Comparison of ENCODE assay signal across 8 cellular contexts in genomic region chr12:110582286-110583136, GRCh38. TPM values are rescaled to one million over a fixed set of nuclear protein-coding genes. Genes with fewer than 3 reads are reported as not detected.
DNase-seq lines count a peak whose midpoint lies in the region; ATAC-seq and TF ChIP-seq lines count a peak whose summit lies in the region.

No MANE protein-coding gene starts in this region.

- peak overlapping the region; percentile 99 for H3K9ac ChIP-seq in mammary epithelial cell (ENCODE audit: insufficient read depth, low read length)

- dilution Hi-C loops in mammary epithelial cell (cut with HindIII; ENCODE audit: low sequenced_read_pairs): loop anchor here (10.0 kb wide), 1 partner anchor 198 kb away; no protein-coding TSS in a partner anchor

- H3K9me3 ChIP-seq in DOHH2 (ENCODE audit: control insufficient read depth, insufficient read depth, low read length) (no peaks in the 10 kb centered on the region), mammary epithelial cell (replicated peaks; ENCODE audit: insufficient read depth, low read length) (no peaks in the 10 kb centered on the region)

- peak; percentile 7 for ATAC-seq in GM19468 (IDR thresholded peaks at IDR 0.05; ENCODE audit: extremely low read depth, unreplicated experiment)

- 0% methylated on average over 21 of the region's 104 CpGs for WGBS in mammary epithelial cell (ENCODE audit: low coverage, missing lambda C conversion rate)

- H3K36me3 ChIP-seq in DOHH2 (ENCODE audit: control insufficient read depth, low read length) (peaks cover 30% of the 10 kb centered on the region), mammary epithelial cell (ENCODE audit: insufficient read depth, low read length) (no peaks in the 10 kb centered on the region)

- H3K4me3 ChIP-seq in DOHH2 (ENCODE audit: low read length) (peak overlapping the region; percentile 95), mammary epithelial cell (replicated peaks in 1 of 3; ENCODE audit: insufficient read depth in 1 of 3, low read depth in 2 of 3, low read length in 3 of 3) (peak overlapping the region; percentile 69 to 98 (median 97))

- H4K20me1 ChIP-seq in DOHH2 (ENCODE audit: control insufficient read depth, insufficient read depth, low read depth, low read length) (peaks cover 26% of the 10 kb centered on the region), mammary epithelial cell (ENCODE audit: insufficient read depth, low read length) (no peaks in the 10 kb centered on the region)

- H3K27me3 ChIP-seq in DOHH2 (ENCODE audit: control insufficient read depth, low read length) (no peaks in the 10 kb centered on the region), mammary epithelial cell (ENCODE audit: insufficient read depth, low read length) (no peaks in the 10 kb centered on the region)

- H3K79me2 ChIP-seq in DOHH2 (ENCODE audit: control insufficient read depth, low read length): peaks cover 63% of the 10 kb centered on the region
- H3K79me2 ChIP-seq in mammary epithelial cell (ENCODE audit: insufficient read depth, low read length): peaks cover 46% of the 10 kb centered on the region

- BruUV-seq in mammary epithelial cell (replicated peaks; lab: Mats Ljungman, UMichigan): no TSS peak

- 0 out of 2 replicates have a peak, but pooled peaks cover 3% of the 10 kb centered on the region for H3F3A ChIP-seq in DOHH2 (ENCODE audit: control insufficient read depth, insufficient read depth)

- DNase-seq in HT-29 (ENCODE audit: low spot score) (peak; percentile 52), UCSD-AML1 (lab: John Stamatoyannopoulos, UW; ENCODE audit: unreplicated experiment) (peak; percentile 60), mammary epithelial cell (peak; percentile 81), islet precursor cell (peak; percentile 82), middle frontal gyrus (ENCODE audit: extremely low spot score, low spot score) (no peak)
- peak; percentile 78 for DNase-seq in stimulated activated CD4-positive, alpha-beta T cell treated with anti-CD3 and anti-CD28 coated beads, Interleukin-12 subunit alpha, Interleukin-12 subunit beta, amount 100 ng/mL, for 4 hours

- H3K27ac ChIP-seq in DOHH2 (ENCODE audit: low read depth, low read length) (peak overlapping the region; percentile 58), mammary epithelial cell (ENCODE audit: insufficient read depth, low read depth, low read length) (peak overlapping the region; percentile 93)

- H3K4me2 ChIP-seq in DOHH2 (ENCODE audit: low read length) (peak overlapping the region; percentile 77), mammary epithelial cell (ENCODE audit: insufficient read depth, low read depth, low read length) (peak overlapping the region; percentile 81)

- H3K9me2 ChIP-seq in DOHH2 (replicated peaks; ENCODE audit: control insufficient read depth, low read length): no peaks in the 10 kb centered on the region

- intact Hi-C loops in mammary epithelial cell (cut with micrococcal nuclease): loop anchor here (1.0 kb wide), 1 partner anchor 30 kb away; no protein-coding TSS in a partner anchor

- peak; percentile 16 for TF ChIP-seq CTCF in DOHH2 (IDR thresholded peaks at IDR 0.05; ENCODE audit: low read depth, low read length, poor library complexity, severe bottlenecking)
- TF ChIP-seq CTCF in mammary epithelial cell (conservative IDR thresholded peaks at IDR 0.05 in 1 of 2, IDR thresholded peaks at IDR 0.05 in 1 of 2; ENCODE audit: extremely low read depth in 1 of 2, insufficient read depth in 1 of 2, low read depth in 1 of 2, low read length in 2 of 2): no peak

- in situ Hi-C loops in mammary epithelial cell (cut with MboI; ENCODE audit: low sequenced_read_pairs in 2 of 2): no loop called here

- H2AFZ ChIP-seq in mammary epithelial cell (ENCODE audit: low read depth, low read length): peak overlapping the region; percentile 35

- CTCF ChIA-PET in mammary epithelial cell (lab: Charles Lee; ENCODE audit: low non-redundant PET): no interaction called here

- H3K4me1 ChIP-seq in DOHH2 (ENCODE audit: control insufficient read depth, low read length): peaks cover 66% of the 10 kb centered on the region
- peaks cover 39% of the 10 kb centered on the region for H3K4me1 ChIP-seq in mammary epithelial cell (ENCODE audit: insufficient read depth, low read length)

RNA-seq across cellular contexts. Expression of gene PPTC7, which starts 0.6 kb away (rescaled TPM):
- total RNA-seq in HT-29 (2014; rRNA removed; shearing (Covaris generic)): 3.7 and 6.1 TPM in 2 replicates
- 10 to 100 TPM; 17.7 to 26.5 TPM for total RNA-seq in mammary epithelial cell
- polyA plus RNA-seq in mammary epithelial cell: 18.2 TPM
- polyA minus RNA-seq in mammary epithelial cell: 12.5 TPM

RNA-seq across cellular contexts. Expression of gene TCTN1, which starts 31.4 kb away (rescaled TPM):
- total RNA-seq in HT-29 (2014; rRNA removed; shearing (Covaris generic)): 3.0 and 5.3 TPM in 2 replicates
- 10 to 100 TPM; 19.4 to 36.0 TPM for total RNA-seq in mammary epithelial cell
- polyA plus RNA-seq in mammary epithelial cell: 12.4 TPM
- 119 TPM for polyA minus RNA-seq in mammary epithelial cell
